In genomic region chr13:109271061-109271460, GRCh38 we compare ENCODE assay signal across 1 cellular context.
TF ChIP-seq lines count a peak whose summit lies in the region.

No MANE protein-coding gene starts in this region.

TF ChIP-seq in GM23338, 12 proteins besides CTCF, POLR2A, EP300 and RAD21 (continued from another document):
- TF ChIP-seq, protein P1, sequence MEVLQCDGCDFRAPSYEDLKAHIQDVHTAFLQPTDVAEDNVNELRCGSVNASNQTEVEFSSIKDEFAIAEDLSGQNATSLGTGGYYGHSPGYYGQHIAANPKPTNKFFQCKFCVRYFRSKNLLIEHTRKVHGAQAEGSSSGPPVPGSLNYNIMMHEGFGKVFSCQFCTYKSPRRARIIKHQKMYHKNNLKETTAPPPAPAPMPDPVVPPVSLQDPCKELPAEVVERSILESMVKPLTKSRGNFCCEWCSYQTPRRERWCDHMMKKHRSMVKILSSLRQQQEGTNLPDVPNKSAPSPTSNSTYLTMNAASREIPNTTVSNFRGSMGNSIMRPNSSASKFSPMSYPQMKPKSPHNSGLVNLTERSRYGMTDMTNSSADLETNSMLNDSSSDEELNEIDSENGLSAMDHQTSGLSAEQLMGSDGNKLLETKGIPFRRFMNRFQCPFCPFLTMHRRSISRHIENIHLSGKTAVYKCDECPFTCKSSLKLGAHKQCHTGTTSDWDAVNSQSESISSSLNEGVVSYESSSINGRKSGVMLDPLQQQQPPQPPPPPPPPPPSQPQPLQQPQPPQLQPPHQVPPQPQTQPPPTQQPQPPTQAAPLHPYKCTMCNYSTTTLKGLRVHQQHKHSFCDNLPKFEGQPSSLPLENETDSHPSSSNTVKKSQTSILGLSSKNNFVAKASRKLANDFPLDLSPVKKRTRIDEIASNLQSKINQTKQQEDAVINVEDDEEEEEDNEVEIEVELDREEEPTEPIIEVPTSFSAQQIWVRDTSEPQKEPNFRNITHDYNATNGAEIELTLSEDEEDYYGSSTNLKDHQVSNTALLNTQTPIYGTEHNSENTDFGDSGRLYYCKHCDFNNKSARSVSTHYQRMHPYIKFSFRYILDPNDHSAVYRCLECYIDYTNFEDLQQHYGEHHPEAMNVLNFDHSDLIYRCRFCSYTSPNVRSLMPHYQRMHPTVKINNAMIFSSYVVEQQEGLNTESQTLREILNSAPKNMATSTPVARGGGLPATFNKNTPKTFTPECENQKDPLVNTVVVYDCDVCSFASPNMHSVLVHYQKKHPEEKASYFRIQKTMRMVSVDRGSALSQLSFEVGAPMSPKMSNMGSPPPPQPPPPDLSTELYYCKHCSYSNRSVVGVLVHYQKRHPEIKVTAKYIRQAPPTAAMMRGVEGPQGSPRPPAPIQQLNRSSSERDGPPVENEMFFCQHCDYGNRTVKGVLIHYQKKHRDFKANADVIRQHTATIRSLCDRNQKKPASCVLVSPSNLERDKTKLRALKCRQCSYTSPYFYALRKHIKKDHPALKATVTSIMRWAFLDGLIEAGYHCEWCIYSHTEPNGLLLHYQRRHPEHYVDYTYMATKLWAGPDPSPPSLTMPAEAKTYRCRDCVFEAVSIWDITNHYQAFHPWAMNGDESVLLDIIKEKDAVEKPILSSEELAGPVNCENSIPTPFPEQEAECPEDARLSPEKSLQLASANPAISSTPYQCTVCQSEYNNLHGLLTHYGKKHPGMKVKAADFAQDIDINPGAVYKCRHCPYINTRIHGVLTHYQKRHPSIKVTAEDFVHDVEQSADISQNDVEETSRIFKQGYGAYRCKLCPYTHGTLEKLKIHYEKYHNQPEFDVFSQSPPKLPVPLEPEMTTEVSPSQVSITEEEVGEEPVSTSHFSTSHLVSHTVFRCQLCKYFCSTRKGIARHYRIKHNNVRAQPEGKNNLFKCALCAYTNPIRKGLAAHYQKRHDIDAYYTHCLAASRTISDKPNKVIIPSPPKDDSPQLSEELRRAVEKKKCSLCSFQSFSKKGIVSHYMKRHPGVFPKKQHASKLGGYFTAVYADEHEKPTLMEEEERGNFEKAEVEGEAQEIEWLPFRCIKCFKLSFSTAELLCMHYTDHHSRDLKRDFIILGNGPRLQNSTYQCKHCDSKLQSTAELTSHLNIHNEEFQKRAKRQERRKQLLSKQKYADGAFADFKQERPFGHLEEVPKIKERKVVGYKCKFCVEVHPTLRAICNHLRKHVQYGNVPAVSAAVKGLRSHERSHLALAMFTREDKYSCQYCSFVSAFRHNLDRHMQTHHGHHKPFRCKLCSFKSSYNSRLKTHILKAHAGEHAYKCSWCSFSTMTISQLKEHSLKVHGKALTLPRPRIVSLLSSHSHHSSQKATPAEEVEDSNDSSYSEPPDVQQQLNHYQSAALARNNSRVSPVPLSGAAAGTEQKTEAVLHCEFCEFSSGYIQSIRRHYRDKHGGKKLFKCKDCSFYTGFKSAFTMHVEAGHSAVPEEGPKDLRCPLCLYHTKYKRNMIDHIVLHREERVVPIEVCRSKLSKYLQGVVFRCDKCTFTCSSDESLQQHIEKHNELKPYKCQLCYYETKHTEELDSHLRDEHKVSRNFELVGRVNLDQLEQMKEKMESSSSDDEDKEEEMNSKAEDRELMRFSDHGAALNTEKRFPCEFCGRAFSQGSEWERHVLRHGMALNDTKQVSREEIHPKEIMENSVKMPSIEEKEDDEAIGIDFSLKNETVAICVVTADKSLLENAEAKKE (CRISPR knock-in tag; IDR thresholded peaks at IDR 0.05) = no peak
- TF ChIP-seq EZH2phosphoT487 (IDR thresholded peaks at IDR 0.05; ENCODE audit: unreplicated experiment) (no peak), POLR2AphosphoS5 (IDR thresholded peaks at IDR 0.05; ENCODE audit: low read depth) (no peak)
